ENCODE assay signal across 9 cellular contexts in genomic region chr2:222655406-222655747, GRCh38. TPM values are rescaled to one million over a fixed set of nuclear protein-coding genes. Genes with fewer than 3 reads are reported as not detected.
DNase-seq lines count a peak whose midpoint lies in the region; ATAC-seq, FAIRE-seq and TF ChIP-seq lines count a peak whose summit lies in the region.
"Had no signal": no experiment of that assay in that cellular context is flagged by ENCODE, and none has a peak within 500 bp of the region (broad histone marks: within the 10 kb centered on the region; RNA-seq: fewer than 3 reads in every experiment).

No MANE protein-coding gene starts in this region.

- peaks cover 5% of the 10 kb centered on the region for H3K4me1 ChIP-seq in astrocyte (ENCODE audit: insufficient read depth, low read length)

- no peaks in the 10 kb centered on the region for H3K27me3 ChIP-seq in astrocyte (ENCODE audit: insufficient read depth, low read length)

- peak overlapping the region; percentile 98 for H2AFZ ChIP-seq in astrocyte (ENCODE audit: low read depth, low read length)

- no peaks in the 10 kb centered on the region for H3K27me3 Mint-ChIP-seq in astrocyte (ENCODE audit: low read depth, unreplicated experiment)

- peak overlapping the region; percentile 99 for H3K4me3 ChIP-seq in astrocyte (ENCODE audit: insufficient read depth, low read depth, low read length)

- FAIRE-seq in astrocyte (lab: Jason Lieb, UNC), result no peak

- peak overlapping the region; percentile 97 for H3K4me2 ChIP-seq in astrocyte (ENCODE audit: low read length)

- H3K79me2 ChIP-seq in astrocyte (ENCODE audit: insufficient read depth, low read length), result peaks cover 61% of the 10 kb centered on the region

- peak overlapping the region; percentile 98 for H3K9ac ChIP-seq in astrocyte (ENCODE audit: low read length)

- peaks cover 21% of the 10 kb centered on the region for H4K20me1 ChIP-seq in astrocyte (ENCODE audit: insufficient read depth, low read length)

- H3K4me3 Mint-ChIP-seq in astrocyte (ENCODE audit: unreplicated experiment), result peak overlapping the region; percentile 99

- no peaks in the 10 kb centered on the region for H3K9me3 Mint-ChIP-seq in astrocyte (ENCODE audit: unreplicated experiment)

- TF ChIP-seq CTCF in astrocyte (IDR thresholded peaks at IDR 0.05; ENCODE audit: insufficient read depth, low read depth, low read length), result no peak

- no peaks in the 10 kb centered on the region for H3K36me3 ChIP-seq in astrocyte (ENCODE audit: insufficient read depth, low read length)

- H3K27ac ChIP-seq in astrocyte (ENCODE audit: low read depth, low read length), result peak overlapping the region; percentile 100
- H3K27ac ChIP-seq in substantia nigra (ENCODE audit: low read depth, low read length, poor library complexity, severe bottlenecking), result peak overlapping the region; percentile 96

- no peaks in the 10 kb centered on the region for H3K36me3 Mint-ChIP-seq in astrocyte (ENCODE audit: low read depth, unreplicated experiment)

- peaks cover 2% of the 10 kb centered on the region for H3K4me1 Mint-ChIP-seq in astrocyte (ENCODE audit: low read depth, unreplicated experiment)

- H3K27ac Mint-ChIP-seq in astrocyte (ENCODE audit: unreplicated experiment), result peak overlapping the region; percentile 99

- peak; percentile 3 for ATAC-seq in HG02678 (IDR thresholded peaks at IDR 0.05; ENCODE audit: unreplicated experiment)

- H3K9me3 ChIP-seq in astrocyte (ENCODE audit: insufficient read depth, low read depth, low read length), result no peaks in the 10 kb centered on the region

- DNase-seq in NCI-H524 (lab: John Stamatoyannopoulos, UW) (peak; percentile 37 to 41), NCI-H524 treated with DMSO at 0.1 percent for 48 hours (lab: John Stamatoyannopoulos, UW) (no peak), NCI-H2171 (lab: John Stamatoyannopoulos, UW) (peak; percentile 28), astrocyte (ENCODE audit: low read depth) (peak; percentile 48), kidney tubule cell (ENCODE audit: low spot score) (peak; percentile 59), substantia nigra (lab: John Stamatoyannopoulos, UW) (no peak), EL (no peak)

RNA-seq across cellular contexts. Expression of gene FARSB, which starts 0.5 kb away (rescaled TPM):
- total RNA-seq in astrocyte, result 21.9 and 23.1 TPM in 2 replicates

RNA-seq across cellular contexts. Expression of gene MOGAT1, which starts 16.1 kb away (rescaled TPM):
- not detected in 2 replicates for total RNA-seq in astrocyte
- total RNA-seq: Daoy had no signal

Comparison
In these comparisons a context has a peak if more than half of its experiments do, and no peak if none do; other contexts are left out.
1. DNase-seq: peak in NCI-H524 (2 of 2), NCI-H2171 (single experiment), astrocyte (single experiment) and kidney tubule cell (single experiment); none in NCI-H524 treated with DMSO at 0.1 percent for 48 hours (single experiment), substantia nigra (0 of 49) and EL (single experiment).